ENCODE assay signal across 14 cellular contexts in the genomic region with DNA sequence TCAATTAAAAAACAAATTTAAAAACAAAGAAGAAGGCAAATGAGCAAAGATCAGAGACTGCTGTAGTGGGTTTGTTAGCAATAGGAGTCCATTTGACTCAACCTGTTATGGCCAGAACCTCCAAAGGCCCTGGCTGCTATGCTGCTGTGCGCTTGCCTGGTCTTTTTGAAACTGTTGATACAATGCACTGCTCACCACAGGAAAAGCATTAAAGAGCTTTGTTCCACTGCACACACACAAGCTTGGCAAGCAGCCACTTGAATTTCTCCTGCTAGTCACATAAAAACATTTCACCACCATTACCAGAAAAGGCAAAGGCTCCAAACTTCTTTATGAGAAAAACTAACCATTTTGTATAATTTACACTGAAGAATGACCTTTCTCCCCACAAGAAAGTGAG.
DNase-seq lines count a peak whose midpoint lies in the region; FAIRE-seq and TF ChIP-seq lines count a peak whose summit lies in the region.
"Had no signal": no experiment of that assay in that cellular context is flagged by ENCODE, and none has a peak within 500 bp of the region (broad histone marks: within the 10 kb centered on the region; RNA-seq: fewer than 3 reads in every experiment).

No MANE protein-coding gene starts in this region.

- H3K36me3 ChIP-seq in keratinocyte (ENCODE audit: control insufficient read depth in 2 of 2, extremely low read depth in 1 of 2, insufficient read depth in 2 of 2, low read length in 2 of 2) (no peaks in the 10 kb centered on the region), thyroid gland (no peaks in the 10 kb centered on the region)

- WGBS in thyroid gland, 2 donors, result 4 to 15% methylated on average over 1 of the region's 1 CpG

- H3K4me1 ChIP-seq in keratinocyte (ENCODE audit: control insufficient read depth, extremely low read depth, insufficient read depth, low read length) (peaks cover 35% of the 10 kb centered on the region), thyroid gland (peaks cover 37 to 38% of the 10 kb centered on the region in 2 donors)

- no peaks in the 10 kb centered on the region for H3K9me1 ChIP-seq in keratinocyte (ENCODE audit: control insufficient read depth, extremely low read depth, insufficient read depth, low read length)

- H3K27me3 ChIP-seq in keratinocyte (ENCODE audit: control insufficient read depth, extremely low read depth, insufficient read depth, low read length), result no peaks in the 10 kb centered on the region
- H3K27me3 ChIP-seq in thyroid gland, result no peaks in the 10 kb centered on the region

- H3K4me3 ChIP-seq in keratinocyte (ENCODE audit: control insufficient read depth in 2 of 3, extremely low read depth in 1 of 3, insufficient read depth in 2 of 3, low read depth in 1 of 3, low read length in 3 of 3), result no peak overlapping the region
- H3K4me3 ChIP-seq in thyroid gland (replicated peaks in 1 of 3), result no peak overlapping the region

- H2AFZ ChIP-seq in keratinocyte (ENCODE audit: control insufficient read depth, low read length), result peak overlapping the region; percentile 47

- DNase-seq in NCI-H1436 (lab: John Stamatoyannopoulos, UW) (peak; percentile 4), NCI-H1436 treated with DMSO at 0.1 percent for 48 hours (lab: John Stamatoyannopoulos, UW) (no peak), astrocyte of the hippocampus (ENCODE audit: low read depth, low spot score) (peak; percentile 92), keratinocyte (ENCODE audit: low read depth, low spot score) (no peak), thyroid gland (peak; percentile 91 to 93), cerebellar nuclear complex (lab: John Stamatoyannopoulos, UW) (no peak), NCI-H524 (lab: John Stamatoyannopoulos, UW) (no peak), kidney glomerular epithelial cell (lab: John Stamatoyannopoulos, UW) (no peak)
- DNase-seq: activated CD4-positive, alpha-beta T cell treated with anti-CD3 and anti-CD28 coated beads for 36 hours; activated effector memory CD4-positive, alpha-beta T cell treated with Interleukin-2 at 50 U/mL for 16 hours; naive B cell; stimulated activated CD4-positive, alpha-beta T cell treated with anti-CD3 and anti-CD28 coated beads, Interleukin-15, amount 100 ng/mL, for 24 hours had no signal

- TF ChIP-seq POLR2A in thyroid gland (IDR thresholded peaks at IDR 0.05), result no peak

- TF ChIP-seq CTCF in keratinocyte (optimal IDR thresholded peaks at IDR 0.05 in 1 of 3, IDR thresholded peaks at IDR 0.05 in 1 of 3, conservative IDR thresholded peaks at IDR 0.05 in 1 of 3; ENCODE audit: extremely low read depth in 1 of 3, insufficient read depth in 2 of 3, low read length in 3 of 3), result no peak
- no peak for TF ChIP-seq CTCF in thyroid gland (IDR thresholded peaks at IDR 0.05)

- dilution Hi-C loops in keratinocyte (cut with MboI; ENCODE audit: extremely low pct_ligation_motif_present, low sequenced_read_pairs), result no loop called here

- intact Hi-C loops in thyroid gland (cut with DNase I), result no loop called here

- no peaks in the 10 kb centered on the region for H4K20me1 ChIP-seq in keratinocyte (ENCODE audit: control insufficient read depth, extremely low read depth, insufficient read depth, low read length)

- no peak overlapping the region for H3K9ac ChIP-seq in keratinocyte (ENCODE audit: control insufficient read depth, extremely low read depth, insufficient read depth, low read length)

- H3K9me3 ChIP-seq in keratinocyte (ENCODE audit: control insufficient read depth, low read depth, low read length) (no peaks in the 10 kb centered on the region), thyroid gland (no peaks in the 10 kb centered on the region)

- peak; percentile 58 for FAIRE-seq in keratinocyte (lab: Jason Lieb, UNC)
- FAIRE-seq: A204.1, HTR-8/SVneo had no signal

- no peak overlapping the region for H3K27ac ChIP-seq in keratinocyte (ENCODE audit: control insufficient read depth, insufficient read depth, low read length)
- H3K27ac ChIP-seq in thyroid gland, result peak overlapping the region; percentile 64 to 92 (median 77)

- no peaks in the 10 kb centered on the region for H3K79me2 ChIP-seq in keratinocyte (ENCODE audit: control insufficient read depth, insufficient read depth, low read length)

- H3K4me2 ChIP-seq in keratinocyte (ENCODE audit: control insufficient read depth, extremely low read depth, insufficient read depth, low read depth, low read length), result no peak overlapping the region

Comparison
In these comparisons a context has a peak if more than half of its experiments do, and no peak if none do; other contexts are left out.
1. DNase-seq: peak in NCI-H1436 (single experiment), astrocyte of the hippocampus (single experiment) and thyroid gland (2 of 2); none in NCI-H1436 treated with DMSO at 0.1 percent for 48 hours (single experiment), keratinocyte (single experiment), cerebellar nuclear complex (0 of 2), NCI-H524 (0 of 2) and kidney glomerular epithelial cell (single experiment).